ENCODE assay signal across 13 cellular contexts in the genomic region with DNA sequence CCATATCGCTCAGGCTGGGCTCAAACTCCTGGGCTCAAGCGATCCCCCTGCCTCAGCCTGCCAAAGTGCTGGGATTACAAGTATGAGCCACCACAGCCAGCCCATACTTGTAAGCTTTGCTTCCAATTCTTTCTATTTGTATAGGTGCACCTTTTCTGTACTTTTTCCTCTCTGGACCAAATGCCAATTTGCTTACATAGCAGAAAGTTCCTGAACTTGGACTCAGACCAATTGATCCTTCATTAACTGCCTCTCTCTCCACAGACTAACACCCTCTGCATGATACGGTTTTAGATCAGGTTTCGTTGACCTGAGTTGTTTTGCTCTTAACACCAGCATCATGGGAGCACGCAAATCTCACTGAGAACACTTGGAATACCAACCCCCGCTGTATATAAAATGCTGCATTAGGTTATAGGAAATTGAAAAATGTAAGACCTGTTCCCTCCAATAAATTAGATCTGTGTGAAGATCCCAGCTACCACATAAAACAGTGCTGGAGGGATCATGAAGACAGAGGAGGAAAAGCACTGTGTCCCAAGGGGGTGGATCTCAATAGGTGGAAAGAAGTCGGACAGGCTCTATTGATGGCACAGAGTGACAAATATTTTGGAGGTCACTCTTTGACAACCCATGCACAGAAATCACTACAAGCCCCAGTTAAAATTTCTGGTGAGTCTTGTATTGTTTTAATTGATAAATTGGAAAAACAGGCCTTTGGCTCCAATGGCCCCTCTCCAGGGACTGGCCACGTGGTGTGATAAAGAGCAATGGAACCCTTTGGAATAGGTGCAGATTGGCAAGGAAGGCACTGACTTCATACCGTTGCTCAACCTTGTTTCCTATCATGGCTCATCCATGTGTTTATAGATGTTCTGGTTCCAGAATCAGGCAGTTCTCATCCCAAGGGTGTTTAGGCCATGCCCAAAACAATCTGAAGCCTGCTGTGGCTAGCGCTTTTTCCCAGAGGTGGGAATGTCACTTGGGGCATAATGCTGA.
"Had no signal": no experiment of that assay in that cellular context is flagged by ENCODE, and none has a peak within 500 bp of the region (broad histone marks: within the 10 kb centered on the region; RNA-seq: fewer than 3 reads in every experiment).

No MANE protein-coding gene starts in this region.

- H3K27me3 ChIP-seq: hepatocyte, left lung, right atrium auricular region, suprapubic skin had no signal

- H3K4me3 ChIP-seq: hepatocyte, left lung, right atrium auricular region, smooth muscle cell, suprapubic skin had no signal

- H3K4me2 ChIP-seq: hepatocyte, smooth muscle cell had no signal

- FAIRE-seq: keratinocyte had no signal

- H2AFZ ChIP-seq: hepatocyte had no signal

- ATAC-seq: left lung; stimulated activated naive CD8-positive, alpha-beta T cell treated with anti-CD3 and anti-CD28 coated beads, Interleukin-15, Interleukin-2, amounts not matched to agents 100 U/mL and 50 U/mL, for 24 hours had no signal

- H3K27ac ChIP-seq: hepatocyte, right atrium auricular region, suprapubic skin had no signal

- H3K36me3 ChIP-seq: left lung, right atrium auricular region, suprapubic skin had no signal

- H3K9me3 ChIP-seq: left lung, right atrium auricular region, suprapubic skin had no signal

- H3K4me1 ChIP-seq: suprapubic skin had no signal

- DNase-seq: activated naive CD8-positive, alpha-beta T cell treated with anti-CD3 and anti-CD28 coated beads for 36 hours; amygdala; cerebellar nuclear complex; effector memory CD4-positive, alpha-beta T cell; left lung; occipital lobe; stimulated activated naive CD8-positive, alpha-beta T cell treated with anti-CD3 and anti-CD28 coated beads, Interleukin-15, Interleukin-2, amounts not matched to agents 100 U/mL and 50 U/mL, for 24 hours; trophoblast cell had no signal
